ENCODE assay signal across 29 cellular contexts in genomic region chr19:2788237-2788636, GRCh38. TPM values are rescaled to one million over a fixed set of nuclear protein-coding genes. Genes with fewer than 3 reads are reported as not detected.
A peak's percentile ranks its signal among the peaks of the same experiment; 100 is the strongest.
DNase-seq lines count a peak whose midpoint lies in the region; ATAC-seq and TF ChIP-seq lines count a peak whose summit lies in the region.
"Had no signal": no experiment of that assay in that cellular context is flagged by ENCODE, and none has a peak within 500 bp of the region (broad histone marks: within the 10 kb centered on the region; RNA-seq: fewer than 3 reads in every experiment).

No MANE protein-coding gene starts in this region.

- no peaks in the 10 kb centered on the region for H3K9me3 Mint-ChIP-seq in CD8-positive, alpha-beta memory T cell
- no peaks in the 10 kb centered on the region for H3K9me3 Mint-ChIP-seq in activated naive CD8-positive, alpha-beta T cell (ENCODE audit: low read depth)
- no peaks in the 10 kb centered on the region for H3K9me3 Mint-ChIP-seq in naive thymus-derived CD4-positive, alpha-beta T cell
- H3K9me3 Mint-ChIP-seq in Calu3 (ENCODE audit: low read depth, unreplicated experiment), result no peaks in the 10 kb centered on the region
- H3K9me3 Mint-ChIP-seq: CD8-positive, alpha-beta T cell had no signal

- peaks cover 0 to 15% (median 0%) of the 10 kb centered on the region in 3 donors for H3K36me3 Mint-ChIP-seq in CD8-positive, alpha-beta memory T cell
- H3K36me3 Mint-ChIP-seq in activated naive CD8-positive, alpha-beta T cell, result no peaks in the 10 kb centered on the region
- H3K36me3 Mint-ChIP-seq in naive thymus-derived CD4-positive, alpha-beta T cell, result peaks cover 0 to 5% (median 0%) of the 10 kb centered on the region in 5 donors
- H3K36me3 Mint-ChIP-seq in Calu3 (ENCODE audit: insufficient read depth, unreplicated experiment), result peaks cover 32% of the 10 kb centered on the region

- H3K4me3 ChIP-seq in BLaER1 treated with 17β-estradiol and CSF1 and Interleukin-3, amounts not matched to agents 10 nM and 100 nM, result no peak overlapping the region
- H3K4me3 ChIP-seq in CD8-positive, alpha-beta memory T cell (ENCODE audit: low read length), result no peak overlapping the region
- H3K4me3 ChIP-seq in naive thymus-derived CD4-positive, alpha-beta T cell (ENCODE audit: low read length), result no peak overlapping the region
- H3K4me3 ChIP-seq: esophagus muscularis mucosa, heart right ventricle, lower lobe of right lung, mucosa of descending colon, SJSA1, thoracic aorta had no signal

- H4K20me1 ChIP-seq in BLaER1 treated with 17β-estradiol and CSF1 and Interleukin-3, amounts not matched to agents 10 nM and 100 nM, result peaks cover 0 to 66% (median 53%) of the 10 kb centered on the region in 11 experiments; a peak in 16 of 22 replicates

- ATAC-seq in naive thymus-derived CD4-positive, alpha-beta T cell, result no peak
- no peak for ATAC-seq in HG03354 (IDR thresholded peaks at IDR 0.05; ENCODE audit: poor library complexity, severe bottlenecking, unreplicated experiment)
- no peak for ATAC-seq in HG02840 (IDR thresholded peaks at IDR 0.05; ENCODE audit: low FRiP score, unreplicated experiment)
- ATAC-seq: CD8-positive, alpha-beta T cell; foreskin keratinocyte; heart right ventricle; lower lobe of right lung; mucosa of descending colon; sciatic nerve had no signal

- peaks cover 33 to 71% (median 57%) of the 10 kb centered on the region in 10 experiments for H3K4me1 ChIP-seq in BLaER1 treated with 17β-estradiol and CSF1 and Interleukin-3, amounts not matched to agents 10 nM and 100 nM
- H3K4me1 ChIP-seq in CD8-positive, alpha-beta memory T cell (ENCODE audit: insufficient read depth, low read length), result peaks cover 25% of the 10 kb centered on the region
- peaks cover 22 to 23% of the 10 kb centered on the region in 2 donors for H3K4me1 ChIP-seq in naive thymus-derived CD4-positive, alpha-beta T cell (ENCODE audit: control insufficient read depth in 2 of 2, insufficient read depth in 2 of 2, low read length in 2 of 2)

- H3K4me1 Mint-ChIP-seq in CD8-positive, alpha-beta memory T cell, result peaks cover 20 to 40% (median 36%) of the 10 kb centered on the region in 3 donors
- peaks cover 34% of the 10 kb centered on the region for H3K4me1 Mint-ChIP-seq in activated naive CD8-positive, alpha-beta T cell (ENCODE audit: low read depth)
- H3K4me1 Mint-ChIP-seq in naive thymus-derived CD4-positive, alpha-beta T cell, result peaks cover 6 to 37% (median 28%) of the 10 kb centered on the region in 7 donors
- peaks cover 6% of the 10 kb centered on the region for H3K4me1 Mint-ChIP-seq in Calu3 (ENCODE audit: low read depth, unreplicated experiment)

- peak overlapping the region in 6 of 11 experiments; percentile 8 to 96 (median 37); a peak in 5 of 22 replicates for H3K9ac ChIP-seq in BLaER1 treated with 17β-estradiol and CSF1 and Interleukin-3, amounts not matched to agents 10 nM and 100 nM
- H3K9ac ChIP-seq: KMS-11 had no signal

- no peak for DNase-seq in CD8-positive, alpha-beta memory T cell
- no peak for DNase-seq in naive thymus-derived CD4-positive, alpha-beta T cell
- DNase-seq in Calu3 (no peak), NCI-H2171 (lab: John Stamatoyannopoulos, UW) (no peak)
- DNase-seq: activated naive CD4-positive, alpha-beta T cell treated with Interleukin-2 at 50 U/mL for 16 hours; activated T-cell treated with anti-CD3 and anti-CD28 coated beads, Interleukin-2, amount 50 U/mL, for 1 hour; aorta; CD8-positive, alpha-beta T cell; cortex of kidney; foreskin keratinocyte; heart right ventricle; lower lobe of right lung; mucosa of descending colon; NCI-H146; NCI-H2107; NCI-H446 treated with DMSO at 0.1 percent for 48 hours; RPMI8226; stimulated activated CD4-positive, alpha-beta T cell treated with anti-CD3 and anti-CD28 coated beads, Interleukin-4, amount 100 ng/mL, for 24 hours; stimulated activated naive CD4-positive, alpha-beta T cell treated with Interleukin-2 at 50 U/mL for 16 hours; T-helper 1 cell had no signal

- no peak overlapping the region for H3K27ac ChIP-seq in BLaER1 treated with 17β-estradiol and CSF1 and Interleukin-3, amounts not matched to agents 10 nM and 100 nM
- no peak overlapping the region for H3K27ac ChIP-seq in CD8-positive, alpha-beta memory T cell (ENCODE audit: low read depth, low read length)
- no peak overlapping the region for H3K27ac ChIP-seq in naive thymus-derived CD4-positive, alpha-beta T cell (ENCODE audit: low read depth, low read length)
- H3K27ac ChIP-seq: esophagus muscularis mucosa, foreskin keratinocyte, heart right ventricle, KMS-11, lower lobe of right lung, SJSA1, thoracic aorta had no signal

- H3K4me2 ChIP-seq in BLaER1 treated with 17β-estradiol and CSF1 and Interleukin-3, amounts not matched to agents 10 nM and 100 nM, result peak overlapping the region in 6 of 11 experiments; percentile 1 to 99 (median 86); a peak in 6 of 22 replicates
- H3K4me2 ChIP-seq: KMS-11 had no signal

- no peaks in the 10 kb centered on the region for H3K27me3 Mint-ChIP-seq in CD8-positive, alpha-beta memory T cell
- H3K27me3 Mint-ChIP-seq in activated naive CD8-positive, alpha-beta T cell, result no peaks in the 10 kb centered on the region
- no peaks in the 10 kb centered on the region for H3K27me3 Mint-ChIP-seq in naive thymus-derived CD4-positive, alpha-beta T cell
- H3K27me3 Mint-ChIP-seq in Calu3 (ENCODE audit: unreplicated experiment), result no peaks in the 10 kb centered on the region

- intact Hi-C loops in naive thymus-derived CD4-positive, alpha-beta T cell (cut with micrococcal nuclease), result loop anchor here (5.0 to 10.0 kb wide), 4 partner anchors 647 to 1381 kb away; partner anchors contain the start of genes DAZAP1 (in 1 of the 2), DOHH (in 1 of the 2), FZR1 (in 1 of the 2) and KLF16 (in 1 of the 2)
- intact Hi-C loops in Calu3 (cut with micrococcal nuclease; ENCODE audit: unreplicated experiment), result no loop called here

- CTCF ChIA-PET in CD8-positive, alpha-beta memory T cell (lab: Charles Lee), result no interaction called here
- CTCF ChIA-PET in naive thymus-derived CD4-positive, alpha-beta T cell (lab: Charles Lee), result interaction anchor here (0.7 kb wide), 1 partner anchor 314 kb away, joined by 3 read pairs; no protein-coding TSS in a partner anchor
- CTCF ChIA-PET in Calu3 (lab: Charles Lee), result no interaction called here

- no TSS peak for BruUV-seq in Calu3 (replicated peaks; lab: Mats Ljungman, UMichigan)

- H3K9me3 ChIP-seq in BLaER1 treated with 17β-estradiol and CSF1 and Interleukin-3, amounts not matched to agents 10 nM and 100 nM (replicated peaks in 1 of 11), result no peaks in the 10 kb centered on the region
- H3K9me3 ChIP-seq in CD8-positive, alpha-beta memory T cell (ENCODE audit: low read length), result no peaks in the 10 kb centered on the region
- no peaks in the 10 kb centered on the region for H3K9me3 ChIP-seq in naive thymus-derived CD4-positive, alpha-beta T cell (ENCODE audit: control insufficient read depth in 2 of 3, low read length in 3 of 3)
- H3K9me3 ChIP-seq: esophagus muscularis mucosa, heart right ventricle, lower lobe of right lung, mucosa of descending colon, SJSA1, thoracic aorta had no signal

- H3K4me3 Mint-ChIP-seq in CD8-positive, alpha-beta memory T cell, result peak overlapping the region in 5 of 7 donors; percentile 25 to 82 (median 52)
- H3K4me3 Mint-ChIP-seq in activated naive CD8-positive, alpha-beta T cell, result peak overlapping the region; percentile 59
- peak overlapping the region in 7 of 10 donors; percentile 13 to 66 (median 42) for H3K4me3 Mint-ChIP-seq in naive thymus-derived CD4-positive, alpha-beta T cell
- H3K4me3 Mint-ChIP-seq in Calu3 (ENCODE audit: low read depth, unreplicated experiment), result no peak overlapping the region

- POLR2A ChIA-PET in CD8-positive, alpha-beta memory T cell (lab: Charles Lee), result no interaction called here
- POLR2A ChIA-PET in naive thymus-derived CD4-positive, alpha-beta T cell (lab: Charles Lee), result interaction anchor here (0.7 kb wide), 1 partner anchor 771 kb away, joined by 3 read pairs; no protein-coding TSS in a partner anchor

- H3K27me3 ChIP-seq in BLaER1 treated with 17β-estradiol and CSF1 and Interleukin-3, amounts not matched to agents 10 nM and 100 nM, result no peaks in the 10 kb centered on the region
- H3K27me3 ChIP-seq in CD8-positive, alpha-beta memory T cell (ENCODE audit: insufficient read depth, low read length, poor library complexity, severe bottlenecking), result no peaks in the 10 kb centered on the region
- no peaks in the 10 kb centered on the region for H3K27me3 ChIP-seq in naive thymus-derived CD4-positive, alpha-beta T cell (ENCODE audit: control insufficient read depth in 2 of 2, insufficient read depth in 2 of 2, low read length in 2 of 2)
- H3K27me3 ChIP-seq: esophagus muscularis mucosa, foreskin keratinocyte, heart right ventricle, SJSA1 had no signal

- no peak for TF ChIP-seq CTCF in Calu3 (IDR thresholded peaks at IDR 0.05; ENCODE audit: unreplicated experiment)

- H3K27ac Mint-ChIP-seq in CD8-positive, alpha-beta memory T cell, result peak overlapping the region in 2 of 8 donors; percentile 2 to 33
- H3K27ac Mint-ChIP-seq in activated naive CD8-positive, alpha-beta T cell, result no peak overlapping the region
- H3K27ac Mint-ChIP-seq in naive thymus-derived CD4-positive, alpha-beta T cell, result peak overlapping the region in 2 of 9 donors; percentile 25
- H3K27ac Mint-ChIP-seq in Calu3 (ENCODE audit: unreplicated experiment), result no peak overlapping the region
- H3K27ac Mint-ChIP-seq: CD8-positive, alpha-beta T cell had no signal

- H3K36me3 ChIP-seq in BLaER1 treated with 17β-estradiol and CSF1 and Interleukin-3, amounts not matched to agents 10 nM and 100 nM, result peaks cover 18 to 66% (median 56%) of the 10 kb centered on the region in 11 experiments
- H3K36me3 ChIP-seq in CD8-positive, alpha-beta memory T cell (ENCODE audit: insufficient read depth, low read length), result no peaks in the 10 kb centered on the region
- peaks cover 0 to 30% (median 0%) of the 10 kb centered on the region in 3 experiments for H3K36me3 ChIP-seq in naive thymus-derived CD4-positive, alpha-beta T cell (ENCODE audit: control insufficient read depth in 2 of 3, insufficient read depth in 3 of 3, low read length in 3 of 3)
- H3K36me3 ChIP-seq: thoracic aorta had no signal

RNA-seq across cellular contexts. Expression of gene THOP1, which starts 2.9 kb away (rescaled TPM):
- 100 to 1,000 TPM; 169 to 178 TPM for total RNA-seq in CD8-positive, alpha-beta memory T cell
- polyA plus RNA-seq in CD8-positive, alpha-beta memory T cell, result 40.2 TPM
- 10 to 100 TPM; 26.4 to 98.2 (median 29.7) TPM for total RNA-seq in naive thymus-derived CD4-positive, alpha-beta T cell
- polyA plus RNA-seq in naive thymus-derived CD4-positive, alpha-beta T cell, result 10 to 100 TPM; 27.6 to 38.4 TPM
- 85.9 and 86.2 TPM in 2 replicates for total RNA-seq in Calu3 (2022)

RNA-seq across cellular contexts. Expression of gene SGTA, which starts 5.2 kb away (rescaled TPM):
- total RNA-seq in CD8-positive, alpha-beta memory T cell, result 10 to 100 TPM; 87.8 to 93.9 TPM
- polyA plus RNA-seq in CD8-positive, alpha-beta memory T cell, result 39.7 TPM
- 10 to 100 TPM; 32.2 to 47.8 (median 37.9) TPM for total RNA-seq in naive thymus-derived CD4-positive, alpha-beta T cell
- polyA plus RNA-seq in naive thymus-derived CD4-positive, alpha-beta T cell, result 10 to 100 TPM; 25.3 to 40.9 TPM
- 44.7 and 48.3 TPM in 2 replicates for total RNA-seq in Calu3 (2022)

RNA-seq across cellular contexts. Expression of gene ZNF554, which starts 31.4 kb away (rescaled TPM):
- 1 to 10 TPM; 2.1 to 2.3 TPM for total RNA-seq in CD8-positive, alpha-beta memory T cell
- 5.7 TPM for polyA plus RNA-seq in CD8-positive, alpha-beta memory T cell
- total RNA-seq in naive thymus-derived CD4-positive, alpha-beta T cell, result 1 to 10 TPM; 3.7 to 9.2 (median 5.8) TPM
- 1 to 10 TPM; 3.6 to 7.1 TPM for polyA plus RNA-seq in naive thymus-derived CD4-positive, alpha-beta T cell
- total RNA-seq in Calu3 (2022), result 4.3 and 4.9 TPM in 2 replicates

RNA-seq across cellular contexts. Expression of gene SLC39A3, which starts 48.4 kb away (rescaled TPM):
- total RNA-seq in CD8-positive, alpha-beta memory T cell, result 10 to 100 TPM; 44.1 to 51.3 TPM
- 35.4 TPM for polyA plus RNA-seq in CD8-positive, alpha-beta memory T cell
- total RNA-seq in naive thymus-derived CD4-positive, alpha-beta T cell, result 10 to 100 TPM; 10.1 to 28.5 (median 17.8) TPM
- polyA plus RNA-seq in naive thymus-derived CD4-positive, alpha-beta T cell, result 10 to 100 TPM; 40.7 to 42.1 TPM
- 25.0 and 28.2 TPM in 2 replicates for total RNA-seq in Calu3 (2022)

RNA-seq across cellular contexts. Expression of gene ZNF555, which starts 53.0 kb away (rescaled TPM):
- 1 to 10 TPM; 2.5 to 3.0 TPM for total RNA-seq in CD8-positive, alpha-beta memory T cell
- 4.5 TPM for polyA plus RNA-seq in CD8-positive, alpha-beta memory T cell
- total RNA-seq in naive thymus-derived CD4-positive, alpha-beta T cell, result 1 to 10 TPM; 1.2 to 10.0 (median 2.7) TPM
- polyA plus RNA-seq in naive thymus-derived CD4-positive, alpha-beta T cell, result 1 to 10 TPM; 2.4 to 7.1 TPM
- 3.8 and 5.7 TPM in 2 replicates for total RNA-seq in Calu3 (2022)
